In genomic region chr6:42527204-42527603, GRCh38 we compare ENCODE assay signal across 8 cellular contexts.
"Had no signal": no experiment of that assay in that cellular context is flagged by ENCODE, and none has a peak within 500 bp of the region (broad histone marks: within the 10 kb centered on the region; RNA-seq: fewer than 3 reads in every experiment).

No MANE protein-coding gene starts in this region.

- H3K36me3 ChIP-seq: HAP-1 had no signal

- H3K4me1 Mint-ChIP-seq: GM23338 had no signal

- H2AFZ ChIP-seq: GM23338 had no signal

- H3K9me3 ChIP-seq: HAP-1 had no signal

- FAIRE-seq: HTR-8/SVneo had no signal

- H3K9me3 Mint-ChIP-seq: GM23338, HFFc6 had no signal

- H3K27ac ChIP-seq: KMS-11 had no signal

- H3K4me3 ChIP-seq: GM23338, HAP-1 had no signal

- H3K4me3 Mint-ChIP-seq: GM23338, HFFc6 had no signal

- H3K9ac ChIP-seq: KMS-11 had no signal

- H3K27ac Mint-ChIP-seq: GM23338, HFFc6 had no signal

- ATAC-seq: GM23338 had no signal

- DNase-seq: H7, HFFc6, IMR-90, KBM-7 had no signal

- H3K4me2 ChIP-seq: GM23338, KMS-11 had no signal

- H3K4me1 ChIP-seq: HAP-1 had no signal
